ENCODE assay signal across 10 cellular contexts in the genomic region with DNA sequence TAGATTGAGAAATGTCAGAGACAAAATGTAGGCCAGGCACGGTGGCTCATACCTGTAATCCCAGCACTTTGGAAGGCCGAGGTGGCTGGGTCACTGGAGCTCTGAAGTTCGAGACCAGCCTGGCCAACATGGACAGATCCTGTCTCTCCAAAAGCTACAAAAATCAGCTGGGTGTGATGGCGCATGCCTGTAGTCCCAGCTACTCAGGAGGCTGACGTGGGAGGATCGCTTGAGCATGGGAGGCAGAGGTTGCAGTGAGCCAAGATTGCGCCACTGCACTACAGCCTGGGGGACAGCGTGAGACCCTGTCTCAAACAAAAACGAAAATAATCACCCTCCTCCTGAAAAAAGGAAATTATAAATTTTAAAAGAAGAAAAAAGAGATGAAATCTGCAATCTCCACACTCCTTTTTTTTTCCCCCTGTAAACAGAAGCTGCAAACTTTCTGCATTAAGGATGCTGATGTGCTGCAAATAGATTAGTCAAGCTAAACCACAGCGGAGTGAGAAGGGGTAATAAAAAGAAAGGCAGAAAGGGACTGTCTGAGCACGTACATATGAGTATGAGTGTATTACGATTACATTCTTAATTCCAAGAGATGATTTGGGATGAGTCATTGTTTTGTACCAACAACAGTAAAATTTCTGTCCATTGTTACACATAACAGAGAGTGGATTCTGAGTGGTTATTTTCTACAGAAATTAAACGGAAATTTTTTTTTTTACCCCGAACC.
DNase-seq lines count a peak whose midpoint lies in the region; TF ChIP-seq lines count a peak whose summit lies in the region.
"Had no signal": no experiment of that assay in that cellular context is flagged by ENCODE, and none has a peak within 500 bp of the region (broad histone marks: within the 10 kb centered on the region; RNA-seq: fewer than 3 reads in every experiment).

No MANE protein-coding gene starts in this region.

- H3K27me3 ChIP-seq in MG63 (no peaks in the 10 kb centered on the region), brain microvascular endothelial cell (replicated peaks) (no peaks in the 10 kb centered on the region)

- H3K36me3 ChIP-seq in MG63 (no peaks in the 10 kb centered on the region), brain microvascular endothelial cell (replicated peaks) (no peaks in the 10 kb centered on the region)

- H3K4me1 Mint-ChIP-seq in CD14-positive monocyte: peaks cover 48% of the 10 kb centered on the region

- intact Hi-C loops in CD14-positive monocyte (cut with micrococcal nuclease): loop anchor here in 1 of 2 donors (5.0 kb wide), 1 partner anchor 39 kb away; no protein-coding TSS in a partner anchor

- no peak for DNase-seq in CD14-positive monocyte (ENCODE audit: low spot score)
- peak; percentile 32 for DNase-seq in MG63
- DNase-seq in brain microvascular endothelial cell: peak; percentile 81
- DNase-seq in myocyte (ENCODE audit: low read depth): peak; percentile 67
- DNase-seq in NCI-H1417 treated with DMSO at 0.1 percent for 48 hours (lab: John Stamatoyannopoulos, UW): no peak
- DNase-seq in NCI-H524 treated with DMSO at 0.1 percent for 48 hours (lab: John Stamatoyannopoulos, UW): no peak
- no peak for DNase-seq in putamen (ENCODE audit: low spot score)
- DNase-seq in occipital lobe (lab: John Stamatoyannopoulos, UW): no peak
- DNase-seq: aorta, SIG-M5 had no signal

- no peak overlapping the region for H3K4me3 Mint-ChIP-seq in CD14-positive monocyte

- TF ChIP-seq CTCF in CD14-positive monocyte (IDR thresholded peaks at IDR 0.05) (no peak), brain microvascular endothelial cell (IDR thresholded peaks at IDR 0.05; ENCODE audit: low read depth, low read length, missing control alignments) (no peak)

- H3K27me3 Mint-ChIP-seq in CD14-positive monocyte (ENCODE audit: low read depth in 3 of 3): no peaks in the 10 kb centered on the region

- H3K9me3 Mint-ChIP-seq in CD14-positive monocyte: peaks cover 0 to under 1% (median under 1%) of the 10 kb centered on the region in 7 donors

- in situ Hi-C loops in brain microvascular endothelial cell (cut with HindIII; ENCODE audit: low pct_ligation_motif_present, low sequenced_read_pairs): no loop called here

- H3K27ac Mint-ChIP-seq in CD14-positive monocyte: peak overlapping the region in 4 of 7 donors; percentile 6 to 77 (median 30)

- H3K36me3 Mint-ChIP-seq in CD14-positive monocyte: peaks cover 5 to 9% of the 10 kb centered on the region in 2 donors

- no peak overlapping the region for H3K4me3 ChIP-seq in MG63
- no peak overlapping the region for H3K4me3 ChIP-seq in brain microvascular endothelial cell (ENCODE audit: low read depth, low read length)

- H3K27ac ChIP-seq in brain microvascular endothelial cell: peak overlapping the region; percentile 55

- no peaks in the 10 kb centered on the region for H3K9me3 ChIP-seq in MG63

Comparison
In these comparisons a context has a peak if more than half of its experiments do, and no peak if none do; other contexts are left out.
1. DNase-seq: peak in MG63 (single experiment), brain microvascular endothelial cell (single experiment) and myocyte (single experiment); none in CD14-positive monocyte (single experiment), NCI-H1417 treated with DMSO at 0.1 percent for 48 hours (single experiment), NCI-H524 treated with DMSO at 0.1 percent for 48 hours (single experiment), putamen (single experiment) and occipital lobe (single experiment).